In the genomic region with DNA sequence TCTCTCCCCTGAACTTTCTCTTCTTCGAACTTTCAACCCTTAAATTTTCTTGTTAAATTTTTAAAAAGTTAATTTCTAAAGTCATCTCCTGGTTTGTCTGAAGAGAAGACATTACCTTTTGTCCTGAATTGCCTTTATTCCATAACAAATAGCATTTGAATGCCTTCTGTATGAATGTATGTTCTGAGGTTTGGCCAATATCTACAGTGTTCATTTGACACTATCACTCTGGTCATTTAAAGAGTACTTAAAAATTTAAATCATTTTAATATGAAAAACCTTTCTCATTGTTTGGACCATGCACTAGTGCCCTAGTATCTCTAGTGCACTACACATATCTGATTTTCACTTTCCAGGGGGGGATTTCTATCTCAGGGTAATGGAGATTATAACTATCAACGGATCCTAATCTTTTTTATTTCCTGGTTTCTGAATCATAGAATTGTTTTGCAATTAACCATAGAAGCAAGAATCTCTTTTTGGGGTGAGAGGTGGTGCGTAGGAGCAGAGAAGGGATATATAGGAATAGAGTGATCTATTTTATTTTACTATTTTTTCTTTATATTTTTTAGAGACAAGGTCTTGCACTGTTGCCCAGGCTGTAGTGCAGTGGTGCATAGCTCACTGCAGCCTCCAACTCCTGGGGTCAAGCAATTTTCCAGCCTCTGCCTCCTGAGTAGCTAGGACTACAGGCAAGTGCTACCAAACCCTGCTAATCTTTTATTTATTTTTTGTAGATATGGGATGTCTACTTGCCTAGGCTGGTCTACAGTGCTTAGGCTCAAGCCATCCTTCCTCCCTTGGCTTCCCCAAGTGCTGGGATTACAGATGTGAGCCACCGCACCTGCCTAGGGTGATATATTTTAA, we compare ENCODE assay signal across 2 cellular contexts.
TF ChIP-seq lines count a peak whose summit lies in the region.

No MANE protein-coding gene starts in this region.

TF ChIP-seq in SK-N-SH, 30 proteins besides CTCF, POLR2A, EP300 and RAD21 (continued from another document):
- no peak for TF ChIP-seq REST (IDR thresholded peaks at IDR 0.05; ENCODE audit: low read depth, low read length)

TF ChIP-seq in SK-N-SH treated with all-trans-retinoic acid at 6 μM for 48 hours, 23 proteins besides CTCF, POLR2A, EP300 and RAD21:
- TF ChIP-seq, protein P1, sequence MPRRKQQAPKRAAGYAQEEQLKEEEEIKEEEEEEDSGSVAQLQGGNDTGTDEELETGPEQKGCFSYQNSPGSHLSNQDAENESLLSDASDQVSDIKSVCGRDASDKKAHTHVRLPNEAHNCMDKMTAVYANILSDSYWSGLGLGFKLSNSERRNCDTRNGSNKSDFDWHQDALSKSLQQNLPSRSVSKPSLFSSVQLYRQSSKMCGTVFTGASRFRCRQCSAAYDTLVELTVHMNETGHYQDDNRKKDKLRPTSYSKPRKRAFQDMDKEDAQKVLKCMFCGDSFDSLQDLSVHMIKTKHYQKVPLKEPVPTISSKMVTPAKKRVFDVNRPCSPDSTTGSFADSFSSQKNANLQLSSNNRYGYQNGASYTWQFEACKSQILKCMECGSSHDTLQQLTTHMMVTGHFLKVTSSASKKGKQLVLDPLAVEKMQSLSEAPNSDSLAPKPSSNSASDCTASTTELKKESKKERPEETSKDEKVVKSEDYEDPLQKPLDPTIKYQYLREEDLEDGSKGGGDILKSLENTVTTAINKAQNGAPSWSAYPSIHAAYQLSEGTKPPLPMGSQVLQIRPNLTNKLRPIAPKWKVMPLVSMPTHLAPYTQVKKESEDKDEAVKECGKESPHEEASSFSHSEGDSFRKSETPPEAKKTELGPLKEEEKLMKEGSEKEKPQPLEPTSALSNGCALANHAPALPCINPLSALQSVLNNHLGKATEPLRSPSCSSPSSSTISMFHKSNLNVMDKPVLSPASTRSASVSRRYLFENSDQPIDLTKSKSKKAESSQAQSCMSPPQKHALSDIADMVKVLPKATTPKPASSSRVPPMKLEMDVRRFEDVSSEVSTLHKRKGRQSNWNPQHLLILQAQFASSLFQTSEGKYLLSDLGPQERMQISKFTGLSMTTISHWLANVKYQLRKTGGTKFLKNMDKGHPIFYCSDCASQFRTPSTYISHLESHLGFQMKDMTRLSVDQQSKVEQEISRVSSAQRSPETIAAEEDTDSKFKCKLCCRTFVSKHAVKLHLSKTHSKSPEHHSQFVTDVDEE (CRISPR knock-in tag; IDR thresholded peaks at IDR 0.05), result no peak
- TF ChIP-seq PPARA (CRISPR knock-in tag; IDR thresholded peaks at IDR 0.05; ENCODE audit: borderline replicate concordance) (no peak), CREB5 (CRISPR knock-in tag; IDR thresholded peaks at IDR 0.05; ENCODE audit: low read depth) (no peak), CSDC2 (CRISPR knock-in tag; IDR thresholded peaks at IDR 0.05) (no peak), ESRRG (CRISPR knock-in tag; IDR thresholded peaks at IDR 0.05) (no peak), ZNF565 (CRISPR knock-in tag; conservative IDR thresholded peaks at IDR 0.05; ENCODE audit: low read depth) (no peak), OSR1 (CRISPR knock-in tag; IDR thresholded peaks at IDR 0.05) (no peak), ZNF8 (CRISPR knock-in tag; IDR thresholded peaks at IDR 0.05) (no peak), PATZ1 (CRISPR knock-in tag; IDR thresholded peaks at IDR 0.05; ENCODE audit: borderline replicate concordance) (no peak), SNAI2 (CRISPR knock-in tag; IDR thresholded peaks at IDR 0.05) (no peak), ZFP30 (CRISPR knock-in tag; IDR thresholded peaks at IDR 0.05) (no peak), BACH2 (CRISPR knock-in tag; IDR thresholded peaks at IDR 0.05; ENCODE audit: borderline replicate concordance) (no peak), ISL1 (CRISPR knock-in tag; IDR thresholded peaks at IDR 0.05) (no peak)
